Comparison of ENCODE assay signal across 30 cellular contexts in the genomic region with DNA sequence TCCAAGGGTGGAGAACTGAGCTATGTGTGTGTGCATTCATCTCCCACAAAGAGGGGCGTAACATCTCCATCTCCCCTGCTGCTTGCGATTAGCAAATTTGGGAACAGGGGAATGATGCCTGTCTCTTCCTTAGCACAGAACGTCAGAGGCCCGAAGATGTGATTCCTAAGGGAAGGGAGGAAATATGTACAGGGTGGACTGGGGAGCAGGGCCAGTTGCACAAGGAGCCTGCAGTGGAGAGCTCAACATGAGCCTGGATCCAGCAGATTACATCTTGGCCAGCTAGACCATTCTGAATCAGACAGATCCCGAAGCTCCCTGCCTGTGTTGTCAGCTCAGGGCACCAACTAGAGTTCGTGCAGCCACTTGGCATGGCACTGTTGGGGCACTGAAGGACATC.
DNase-seq lines count a peak whose midpoint lies in the region; ATAC-seq, FAIRE-seq and TF ChIP-seq lines count a peak whose summit lies in the region.
"Had no signal": no experiment of that assay in that cellular context is flagged by ENCODE, and none has a peak within 500 bp of the region (broad histone marks: within the 10 kb centered on the region; RNA-seq: fewer than 3 reads in every experiment).

No MANE protein-coding gene starts in this region.

- intact Hi-C loops in heart left ventricle (cut with DNase I): loop anchor here in 1 of 10 donors (5.0 kb wide), 1 partner anchor 47 kb away; no protein-coding TSS in a partner anchor
- intact Hi-C loops in pancreas (cut with DNase I): no loop called here

- H3K4me3 Mint-ChIP-seq in WTC11: no peak overlapping the region
- H3K4me3 Mint-ChIP-seq: activated naive CD4-positive, alpha-beta T cell treated with anti-CD3 and anti-CD28 coated beads for 36 hours; brain; H9; stimulated activated effector memory CD8-positive, alpha-beta T cell treated with anti-CD3 and anti-CD28 coated beads, Interleukin-12 subunit alpha, Interleukin-12 subunit beta, amount 100 ng/mL, for 72 hours; T-helper 1 cell treated with Interleukin-12 subunit alpha and Interleukin-12 subunit beta and Interleukin-4 antibody, amounts not matched to agents 30 μg/mL and 1 μg/mL, for 36 hours had no signal

- H3K27ac Mint-ChIP-seq in WTC11: no peak overlapping the region; the same call in 1 of the 2 replicates
- H3K27ac Mint-ChIP-seq: activated naive CD4-positive, alpha-beta T cell treated with anti-CD3 and anti-CD28 coated beads for 36 hours; stimulated activated effector memory CD8-positive, alpha-beta T cell treated with anti-CD3 and anti-CD28 coated beads, Interleukin-12 subunit alpha, Interleukin-12 subunit beta, amount 100 ng/mL, for 72 hours; T-helper 1 cell treated with Interleukin-12 subunit alpha and Interleukin-12 subunit beta and Interleukin-4 antibody, amounts not matched to agents 30 μg/mL and 1 μg/mL, for 36 hours had no signal

- 44 to 67% (median 62%) methylated on average over 6 of the region's 6 CpGs for WGBS in heart left ventricle, 4 donors
- 76 to 90% methylated on average over 6 of the region's 6 CpGs for WGBS in pancreas, 2 donors

- peaks cover 0 to 38% (median 9%) of the 10 kb centered on the region in 12 donors for H3K4me1 ChIP-seq in heart left ventricle
- H3K4me1 ChIP-seq in pancreas: no peaks in the 10 kb centered on the region
- H3K4me1 ChIP-seq: adrenal gland, upper lobe of left lung had no signal

- no peaks in the 10 kb centered on the region; the same call in none of the 2 replicates for H3K27me3 Mint-ChIP-seq in WTC11 (ENCODE audit: low read depth)

- DNase-seq in AG10803 (ENCODE audit: low read depth): peak; percentile 48
- DNase-seq in WTC11 (ENCODE audit: low spot score): no peak
- DNase-seq in heart left ventricle: peak in 4 of 5 donors; percentile 24 to 66 (median 33)
- no peak for DNase-seq in pancreas
- DNase-seq in foreskin melanocyte: no peak
- DNase-seq in RWPE1 (ENCODE audit: low spot score): no peak
- no peak for DNase-seq in COLO829 (ENCODE audit: low spot score)
- DNase-seq: 8988T; activated CD4-positive, alpha-beta T cell treated with anti-CD3 and anti-CD28 coated beads, Interleukin-2, amount 50 U/mL, for 48 hours; activated CD4-positive, CD25-positive, alpha-beta regulatory T cell treated with anti-CD3 and anti-CD28 coated beads, Interleukin-2, amount 50 U/mL, for 72 hours; activated naive CD4-positive, alpha-beta T cell treated with anti-CD3 and anti-CD28 coated beads for 36 hours; adrenal gland; Calu3; cerebellar nuclear complex; DMS79 treated with DMSO at 0.1 percent for 48 hours; GF-D8; H9; Kasumi-1; NCI-H1417 treated with DMSO at 0.1 percent for 48 hours; NCI-H2029 treated with DMSO at 0.1 percent for 48 hours; NCI-H526; NK-92 treated with Interleukin-12 subunit alpha and Interleukin-12 subunit beta, amount 100 ng/mL, for 24 hours had no signal

- no peaks in the 10 kb centered on the region for H3K36me3 Mint-ChIP-seq in WTC11
- H3K36me3 Mint-ChIP-seq: brain; stimulated activated effector memory CD8-positive, alpha-beta T cell treated with anti-CD3 and anti-CD28 coated beads, Interleukin-12 subunit alpha, Interleukin-12 subunit beta, amount 100 ng/mL, for 72 hours had no signal

- no peaks in the 10 kb centered on the region for H3K36me3 ChIP-seq in heart left ventricle
- H3K36me3 ChIP-seq in pancreas: no peaks in the 10 kb centered on the region
- H3K36me3 ChIP-seq: adrenal gland, upper lobe of left lung had no signal

- H3K9me3 ChIP-seq in heart left ventricle (no peaks in the 10 kb centered on the region), pancreas (no peaks in the 10 kb centered on the region)
- H3K9me3 ChIP-seq: adrenal gland, upper lobe of left lung had no signal

- POLR2A ChIA-PET in WTC11 (lab: Charles Lee): no interaction called here
- POLR2A ChIA-PET in RWPE1 (lab: Yijun Ruan, JAX; ENCODE audit: low non-redundant PET): no interaction called here

- H3K4me3 ChIP-seq in AG10803 (ENCODE audit: low read length): no peak overlapping the region
- no peak overlapping the region for H3K4me3 ChIP-seq in heart left ventricle
- no peak overlapping the region for H3K4me3 ChIP-seq in pancreas
- H3K4me3 ChIP-seq: adrenal gland, upper lobe of left lung had no signal

- ATAC-seq in WTC11 (peak; percentile 46), heart left ventricle (peak; percentile 48 to 82 (median 73)), pancreas (peak in 3 of 4 donors; percentile 28 to 65 (median 46)), HG02938 (IDR thresholded peaks at IDR 0.05; ENCODE audit: unreplicated experiment) (no peak)
- ATAC-seq: esophagus mucosa; left lobe of liver; SK-N-SH treated with all-trans-retinoic acid at 6 μM for 48 hours; stimulated activated effector memory CD8-positive, alpha-beta T cell treated with anti-CD3 and anti-CD28 coated beads, Interleukin-12 subunit alpha, Interleukin-12 subunit beta, amount 100 ng/mL, for 72 hours had no signal

- TF ChIP-seq CTCF in AG10803 (conservative IDR thresholded peaks at IDR 0.05; ENCODE audit: low read length) (no peak), WTC11 (IDR thresholded peaks at IDR 0.05) (no peak), heart left ventricle (IDR thresholded peaks at IDR 0.05) (no peak), pancreas (IDR thresholded peaks at IDR 0.05) (no peak), RWPE1 (conservative IDR thresholded peaks at IDR 0.05; ENCODE audit: low read depth) (no peak)

- TF ChIP-seq POLR2A in heart left ventricle (IDR thresholded peaks at IDR 0.05): no peak

- no peaks in the 10 kb centered on the region for H3K9me3 Mint-ChIP-seq in WTC11
- H3K9me3 Mint-ChIP-seq: activated naive CD4-positive, alpha-beta T cell treated with anti-CD3 and anti-CD28 coated beads for 36 hours; brain; H9; stimulated activated effector memory CD8-positive, alpha-beta T cell treated with anti-CD3 and anti-CD28 coated beads, Interleukin-12 subunit alpha, Interleukin-12 subunit beta, amount 100 ng/mL, for 72 hours; T-helper 1 cell treated with Interleukin-12 subunit alpha and Interleukin-12 subunit beta and Interleukin-4 antibody, amounts not matched to agents 30 μg/mL and 1 μg/mL, for 36 hours had no signal

- H3K4me1 Mint-ChIP-seq in WTC11: peaks cover 30% of the 10 kb centered on the region
- H3K4me1 Mint-ChIP-seq: stimulated activated effector memory CD8-positive, alpha-beta T cell treated with anti-CD3 and anti-CD28 coated beads, Interleukin-12 subunit alpha, Interleukin-12 subunit beta, amount 100 ng/mL, for 72 hours had no signal

- CTCF ChIA-PET in WTC11 (lab: Charles Lee) (interaction anchor here (0.6 to 1.3 kb wide), 5 partner anchors 19 to 249 kb away, joined by 3 to 4 read pairs (median 4); no protein-coding TSS in a partner anchor), RWPE1 (lab: Yijun Ruan, JAX) (interaction anchor here (0.7 kb wide), 1 partner anchor 117 kb away, joined by 4 read pairs; no protein-coding TSS in a partner anchor)

- H3K27ac ChIP-seq in heart left ventricle (peak overlapping the region in 9 of 12 donors; percentile 9 to 69 (median 51)), pancreas (no peak overlapping the region), RWPE1 (no peak overlapping the region)
- H3K27ac ChIP-seq: adrenal gland, upper lobe of left lung had no signal

- no peaks in the 10 kb centered on the region for H3K27me3 ChIP-seq in heart left ventricle
- no peaks in the 10 kb centered on the region for H3K27me3 ChIP-seq in pancreas
- H3K27me3 ChIP-seq: upper lobe of left lung had no signal

- no peak for FAIRE-seq in pancreas (lab: Jason Lieb, UNC)

TF ChIP-seq in WTC11, 78 proteins besides CTCF, POLR2A, EP300 and RAD21 (continues in another document):
- TF ChIP-seq, protein P1, sequence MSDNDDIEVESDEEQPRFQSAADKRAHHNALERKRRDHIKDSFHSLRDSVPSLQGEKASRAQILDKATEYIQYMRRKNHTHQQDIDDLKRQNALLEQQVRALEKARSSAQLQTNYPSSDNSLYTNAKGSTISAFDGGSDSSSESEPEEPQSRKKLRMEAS (CRISPR knock-in tag; IDR thresholded peaks at IDR 0.05): no peak
- TF ChIP-seq ATF1 (CRISPR knock-in tag; IDR thresholded peaks at IDR 0.05) (no peak), ATF6 (CRISPR knock-in tag; IDR thresholded peaks at IDR 0.05) (no peak), E2F1 (CRISPR knock-in tag; IDR thresholded peaks at IDR 0.05) (no peak), NFATC4 (CRISPR knock-in tag; IDR thresholded peaks at IDR 0.05) (no peak), JUN (CRISPR knock-in tag; IDR thresholded peaks at IDR 0.05) (no peak), NR3C1 (CRISPR knock-in tag; conservative IDR thresholded peaks at IDR 0.05; ENCODE audit: low read depth) (no peak), PREB (CRISPR knock-in tag; IDR thresholded peaks at IDR 0.05; ENCODE audit: borderline replicate concordance) (no peak)

Comparison
In these comparisons a context has a peak if more than half of its experiments do, and no peak if none do; other contexts are left out.
1. DNase-seq: peak in AG10803 (single experiment) and heart left ventricle (4 of 5); none in WTC11 (single experiment), pancreas (0 of 6), foreskin melanocyte (single experiment), RWPE1 (single experiment) and COLO829 (single experiment).
2. H3K27ac ChIP-seq: peak in heart left ventricle (9 of 12); none in pancreas (0 of 4) and RWPE1 (single experiment).